Comparison of ENCODE assay signal across 1 cellular context in the genomic region with DNA sequence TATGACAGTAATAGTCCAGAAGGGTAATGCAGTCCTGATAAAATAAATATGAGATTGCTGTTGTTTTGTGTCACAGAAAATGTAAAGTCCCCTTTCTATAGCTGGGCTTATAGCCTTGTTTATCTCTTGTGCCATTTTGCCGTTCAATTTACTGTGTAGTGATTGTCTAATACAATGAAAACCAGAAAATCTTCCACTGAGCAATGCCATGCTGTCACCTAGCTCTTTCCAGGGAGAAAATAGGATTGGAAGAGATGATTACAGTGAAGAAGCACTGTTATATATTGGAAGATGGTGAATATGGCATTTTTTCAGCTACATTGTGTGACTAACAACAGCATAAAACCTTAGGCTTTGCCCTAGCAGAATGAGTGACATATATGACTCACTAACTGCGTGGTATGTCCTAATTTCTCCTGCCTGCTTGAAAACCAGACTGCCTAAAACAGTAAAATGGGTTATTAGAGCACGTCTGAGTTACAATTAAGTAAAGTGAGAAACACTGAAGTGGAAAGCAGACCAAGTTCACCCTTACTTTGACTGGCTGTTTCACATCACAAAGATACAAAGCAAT.
TF ChIP-seq lines count a peak whose summit lies in the region.

No MANE protein-coding gene starts in this region.

TF ChIP-seq in GM23338, 12 proteins besides CTCF, POLR2A, EP300 and RAD21 (continued from another document):
- TF ChIP-seq, protein P1, sequence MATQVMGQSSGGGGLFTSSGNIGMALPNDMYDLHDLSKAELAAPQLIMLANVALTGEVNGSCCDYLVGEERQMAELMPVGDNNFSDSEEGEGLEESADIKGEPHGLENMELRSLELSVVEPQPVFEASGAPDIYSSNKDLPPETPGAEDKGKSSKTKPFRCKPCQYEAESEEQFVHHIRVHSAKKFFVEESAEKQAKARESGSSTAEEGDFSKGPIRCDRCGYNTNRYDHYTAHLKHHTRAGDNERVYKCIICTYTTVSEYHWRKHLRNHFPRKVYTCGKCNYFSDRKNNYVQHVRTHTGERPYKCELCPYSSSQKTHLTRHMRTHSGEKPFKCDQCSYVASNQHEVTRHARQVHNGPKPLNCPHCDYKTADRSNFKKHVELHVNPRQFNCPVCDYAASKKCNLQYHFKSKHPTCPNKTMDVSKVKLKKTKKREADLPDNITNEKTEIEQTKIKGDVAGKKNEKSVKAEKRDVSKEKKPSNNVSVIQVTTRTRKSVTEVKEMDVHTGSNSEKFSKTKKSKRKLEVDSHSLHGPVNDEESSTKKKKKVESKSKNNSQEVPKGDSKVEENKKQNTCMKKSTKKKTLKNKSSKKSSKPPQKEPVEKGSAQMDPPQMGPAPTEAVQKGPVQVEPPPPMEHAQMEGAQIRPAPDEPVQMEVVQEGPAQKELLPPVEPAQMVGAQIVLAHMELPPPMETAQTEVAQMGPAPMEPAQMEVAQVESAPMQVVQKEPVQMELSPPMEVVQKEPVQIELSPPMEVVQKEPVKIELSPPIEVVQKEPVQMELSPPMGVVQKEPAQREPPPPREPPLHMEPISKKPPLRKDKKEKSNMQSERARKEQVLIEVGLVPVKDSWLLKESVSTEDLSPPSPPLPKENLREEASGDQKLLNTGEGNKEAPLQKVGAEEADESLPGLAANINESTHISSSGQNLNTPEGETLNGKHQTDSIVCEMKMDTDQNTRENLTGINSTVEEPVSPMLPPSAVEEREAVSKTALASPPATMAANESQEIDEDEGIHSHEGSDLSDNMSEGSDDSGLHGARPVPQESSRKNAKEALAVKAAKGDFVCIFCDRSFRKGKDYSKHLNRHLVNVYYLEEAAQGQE (IDR thresholded peaks at IDR 0.05; ENCODE audit: unreplicated experiment), result no peak
- TF ChIP-seq NANOG (IDR thresholded peaks at IDR 0.05; ENCODE audit: borderline replicate concordance) (no peak), POLR2AphosphoS5 (IDR thresholded peaks at IDR 0.05; ENCODE audit: low read depth) (no peak), EZH2 (IDR thresholded peaks at IDR 0.05; ENCODE audit: low read depth, unreplicated experiment) (no peak), JUNB (IDR thresholded peaks at IDR 0.05; ENCODE audit: unreplicated experiment) (no peak), ZNF331 (CRISPR knock-in tag; IDR thresholded peaks at IDR 0.05; ENCODE audit: low read depth) (no peak), EZH2phosphoT487 (IDR thresholded peaks at IDR 0.05; ENCODE audit: unreplicated experiment) (no peak)
- TF ChIP-seq, protein P2, sequence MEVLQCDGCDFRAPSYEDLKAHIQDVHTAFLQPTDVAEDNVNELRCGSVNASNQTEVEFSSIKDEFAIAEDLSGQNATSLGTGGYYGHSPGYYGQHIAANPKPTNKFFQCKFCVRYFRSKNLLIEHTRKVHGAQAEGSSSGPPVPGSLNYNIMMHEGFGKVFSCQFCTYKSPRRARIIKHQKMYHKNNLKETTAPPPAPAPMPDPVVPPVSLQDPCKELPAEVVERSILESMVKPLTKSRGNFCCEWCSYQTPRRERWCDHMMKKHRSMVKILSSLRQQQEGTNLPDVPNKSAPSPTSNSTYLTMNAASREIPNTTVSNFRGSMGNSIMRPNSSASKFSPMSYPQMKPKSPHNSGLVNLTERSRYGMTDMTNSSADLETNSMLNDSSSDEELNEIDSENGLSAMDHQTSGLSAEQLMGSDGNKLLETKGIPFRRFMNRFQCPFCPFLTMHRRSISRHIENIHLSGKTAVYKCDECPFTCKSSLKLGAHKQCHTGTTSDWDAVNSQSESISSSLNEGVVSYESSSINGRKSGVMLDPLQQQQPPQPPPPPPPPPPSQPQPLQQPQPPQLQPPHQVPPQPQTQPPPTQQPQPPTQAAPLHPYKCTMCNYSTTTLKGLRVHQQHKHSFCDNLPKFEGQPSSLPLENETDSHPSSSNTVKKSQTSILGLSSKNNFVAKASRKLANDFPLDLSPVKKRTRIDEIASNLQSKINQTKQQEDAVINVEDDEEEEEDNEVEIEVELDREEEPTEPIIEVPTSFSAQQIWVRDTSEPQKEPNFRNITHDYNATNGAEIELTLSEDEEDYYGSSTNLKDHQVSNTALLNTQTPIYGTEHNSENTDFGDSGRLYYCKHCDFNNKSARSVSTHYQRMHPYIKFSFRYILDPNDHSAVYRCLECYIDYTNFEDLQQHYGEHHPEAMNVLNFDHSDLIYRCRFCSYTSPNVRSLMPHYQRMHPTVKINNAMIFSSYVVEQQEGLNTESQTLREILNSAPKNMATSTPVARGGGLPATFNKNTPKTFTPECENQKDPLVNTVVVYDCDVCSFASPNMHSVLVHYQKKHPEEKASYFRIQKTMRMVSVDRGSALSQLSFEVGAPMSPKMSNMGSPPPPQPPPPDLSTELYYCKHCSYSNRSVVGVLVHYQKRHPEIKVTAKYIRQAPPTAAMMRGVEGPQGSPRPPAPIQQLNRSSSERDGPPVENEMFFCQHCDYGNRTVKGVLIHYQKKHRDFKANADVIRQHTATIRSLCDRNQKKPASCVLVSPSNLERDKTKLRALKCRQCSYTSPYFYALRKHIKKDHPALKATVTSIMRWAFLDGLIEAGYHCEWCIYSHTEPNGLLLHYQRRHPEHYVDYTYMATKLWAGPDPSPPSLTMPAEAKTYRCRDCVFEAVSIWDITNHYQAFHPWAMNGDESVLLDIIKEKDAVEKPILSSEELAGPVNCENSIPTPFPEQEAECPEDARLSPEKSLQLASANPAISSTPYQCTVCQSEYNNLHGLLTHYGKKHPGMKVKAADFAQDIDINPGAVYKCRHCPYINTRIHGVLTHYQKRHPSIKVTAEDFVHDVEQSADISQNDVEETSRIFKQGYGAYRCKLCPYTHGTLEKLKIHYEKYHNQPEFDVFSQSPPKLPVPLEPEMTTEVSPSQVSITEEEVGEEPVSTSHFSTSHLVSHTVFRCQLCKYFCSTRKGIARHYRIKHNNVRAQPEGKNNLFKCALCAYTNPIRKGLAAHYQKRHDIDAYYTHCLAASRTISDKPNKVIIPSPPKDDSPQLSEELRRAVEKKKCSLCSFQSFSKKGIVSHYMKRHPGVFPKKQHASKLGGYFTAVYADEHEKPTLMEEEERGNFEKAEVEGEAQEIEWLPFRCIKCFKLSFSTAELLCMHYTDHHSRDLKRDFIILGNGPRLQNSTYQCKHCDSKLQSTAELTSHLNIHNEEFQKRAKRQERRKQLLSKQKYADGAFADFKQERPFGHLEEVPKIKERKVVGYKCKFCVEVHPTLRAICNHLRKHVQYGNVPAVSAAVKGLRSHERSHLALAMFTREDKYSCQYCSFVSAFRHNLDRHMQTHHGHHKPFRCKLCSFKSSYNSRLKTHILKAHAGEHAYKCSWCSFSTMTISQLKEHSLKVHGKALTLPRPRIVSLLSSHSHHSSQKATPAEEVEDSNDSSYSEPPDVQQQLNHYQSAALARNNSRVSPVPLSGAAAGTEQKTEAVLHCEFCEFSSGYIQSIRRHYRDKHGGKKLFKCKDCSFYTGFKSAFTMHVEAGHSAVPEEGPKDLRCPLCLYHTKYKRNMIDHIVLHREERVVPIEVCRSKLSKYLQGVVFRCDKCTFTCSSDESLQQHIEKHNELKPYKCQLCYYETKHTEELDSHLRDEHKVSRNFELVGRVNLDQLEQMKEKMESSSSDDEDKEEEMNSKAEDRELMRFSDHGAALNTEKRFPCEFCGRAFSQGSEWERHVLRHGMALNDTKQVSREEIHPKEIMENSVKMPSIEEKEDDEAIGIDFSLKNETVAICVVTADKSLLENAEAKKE (CRISPR knock-in tag; IDR thresholded peaks at IDR 0.05), result no peak
- TF ChIP-seq, protein P3, sequence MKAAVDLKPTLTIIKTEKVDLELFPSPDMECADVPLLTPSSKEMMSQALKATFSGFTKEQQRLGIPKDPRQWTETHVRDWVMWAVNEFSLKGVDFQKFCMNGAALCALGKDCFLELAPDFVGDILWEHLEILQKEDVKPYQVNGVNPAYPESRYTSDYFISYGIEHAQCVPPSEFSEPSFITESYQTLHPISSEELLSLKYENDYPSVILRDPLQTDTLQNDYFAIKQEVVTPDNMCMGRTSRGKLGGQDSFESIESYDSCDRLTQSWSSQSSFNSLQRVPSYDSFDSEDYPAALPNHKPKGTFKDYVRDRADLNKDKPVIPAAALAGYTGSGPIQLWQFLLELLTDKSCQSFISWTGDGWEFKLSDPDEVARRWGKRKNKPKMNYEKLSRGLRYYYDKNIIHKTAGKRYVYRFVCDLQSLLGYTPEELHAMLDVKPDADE (IDR thresholded peaks at IDR 0.05), result no peak
TF ChIP-seq in GM23338: peak in this region for 0.
